ENCODE assay signal across 32 cellular contexts in the genomic region with DNA sequence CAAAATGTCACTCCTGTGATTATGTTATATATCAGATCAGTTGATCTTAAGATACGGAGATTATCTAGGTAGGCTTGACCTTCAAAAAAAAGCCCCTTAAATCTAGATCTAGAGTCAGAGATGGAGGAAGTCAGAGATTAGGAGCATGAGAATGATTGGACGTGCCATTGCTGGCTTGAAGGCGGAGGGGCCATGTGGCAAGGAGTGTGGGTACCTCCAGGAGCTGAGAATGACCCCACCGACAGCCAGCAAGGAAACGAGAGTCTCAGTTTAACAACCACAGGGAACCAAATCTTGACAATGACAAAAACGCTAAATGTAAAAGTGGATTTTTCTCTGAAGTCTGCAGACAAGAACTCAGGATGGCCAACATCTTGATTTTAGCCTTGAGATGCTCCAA. TPM values are rescaled to one million over a fixed set of nuclear protein-coding genes. Genes with fewer than 3 reads are reported as not detected.
"Had no signal": no experiment of that assay in that cellular context is flagged by ENCODE, and none has a peak within 500 bp of the region (broad histone marks: within the 10 kb centered on the region; RNA-seq: fewer than 3 reads in every experiment).

No MANE protein-coding gene starts in this region.

- FAIRE-seq: colon, endothelial cell of umbilical vein, islet of Langerhans, keratinocyte had no signal

- H3K4me3 ChIP-seq: coronary artery, dorsolateral prefrontal cortex, esophagus muscularis mucosa, gastrocnemius medialis, heart right ventricle, left lung, lower lobe of right lung, mucosa of descending colon had no signal

- H3K9me3 ChIP-seq: esophagus muscularis mucosa, gastrocnemius medialis, heart right ventricle, left lung, lower lobe of right lung, mucosa of descending colon had no signal

- H3K36me3 ChIP-seq: esophagus muscularis mucosa, gastrocnemius medialis, heart right ventricle, left lung, lower lobe of right lung had no signal

- H3K4me1 ChIP-seq: gastrocnemius medialis, heart right ventricle, left lung, lower lobe of right lung had no signal

- H3K27ac ChIP-seq: coronary artery, dorsolateral prefrontal cortex, esophagus muscularis mucosa, gastrocnemius medialis, heart right ventricle, left lung, lower lobe of right lung had no signal

- H3K27me3 ChIP-seq: dorsolateral prefrontal cortex, esophagus muscularis mucosa, gastrocnemius medialis had no signal

- DNase-seq: dermis blood vessel endothelial cell; dorsolateral prefrontal cortex; effector CD4-positive, alpha-beta T cell; effector memory CD4-positive, alpha-beta T cell; foreskin fibroblast; foreskin melanocyte; gastrocnemius medialis; glutamatergic neuron; head of caudate nucleus; heart right ventricle; hippocampal formation; left cardiac atrium; left lung; left ventricle myocardium superior; lower lobe of right lung; mesenchymal stem cell; mucosa of descending colon; naive B cell had no signal

- ATAC-seq: gastrocnemius medialis, heart right ventricle, left cardiac atrium, left lung, left ventricle myocardium superior, lower lobe of right lung, mucosa of descending colon had no signal

RNA-seq across cellular contexts. Expression of a gene that starts 32.5 kb away (rescaled TPM):
- total RNA-seq: dermis blood vessel endothelial cell, endothelial cell of umbilical vein, epithelial cell of proximal tubule, gastrocnemius medialis, glomerular endothelial cell, heart right ventricle, kidney epithelial cell, left cardiac atrium, left lung, left ventricle myocardium superior, lower leg skin, lower lobe of right lung, lung microvascular endothelial cell, mesenteric fat pad, mucosa of descending colon, myocyte had no signal
- polyA plus RNA-seq: endothelial cell of umbilical vein, esophagus, heart right ventricle had no signal
